1 cellular context compared by ENCODE assay signal in the genomic region with DNA sequence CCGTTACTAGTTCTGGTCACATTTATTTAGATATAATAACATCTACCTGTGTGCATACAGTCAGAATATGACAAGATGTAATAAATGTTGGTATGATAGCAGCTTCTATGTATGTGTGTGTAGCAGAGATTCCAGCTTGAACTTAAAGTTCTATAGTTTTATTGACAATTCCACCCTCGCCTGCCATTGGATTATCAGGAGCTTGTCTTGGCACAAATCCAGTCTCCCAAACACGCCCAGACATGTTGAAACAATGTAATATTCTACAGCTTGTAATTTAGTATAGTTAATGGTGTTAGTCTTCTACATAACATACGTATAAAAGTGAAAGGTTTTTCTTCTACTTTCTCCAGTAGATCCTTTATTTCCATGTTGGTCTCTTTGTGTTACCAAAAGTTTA.
TF ChIP-seq lines count a peak whose summit lies in the region.

No MANE protein-coding gene starts in this region.

TF ChIP-seq in A549, 52 proteins besides CTCF, POLR2A, EP300 and RAD21 (continued from another document):
- TF ChIP-seq HMGXB4 (CRISPR knock-in tag; IDR thresholded peaks at IDR 0.05; ENCODE audit: borderline replicate concordance): no peak
